Comparison of ENCODE assay signal across 1 cellular context in genomic region chr3:123859177-123859576, GRCh38.
A peak's percentile ranks its signal among the peaks of the same experiment; 100 is the strongest.
TF ChIP-seq lines count a peak whose summit lies in the region.

No MANE protein-coding gene starts in this region.

TF ChIP-seq in SK-N-SH treated with all-trans-retinoic acid at 6 μM for 48 hours, 23 proteins besides CTCF, POLR2A, EP300 and RAD21 (continued from another document):
- TF ChIP-seq TSHZ2 (CRISPR knock-in tag; IDR thresholded peaks at IDR 0.05) (peak; percentile 69), ZNF8 (CRISPR knock-in tag; IDR thresholded peaks at IDR 0.05) (no peak; the same call in 1 of the 2 replicates), CREB5 (CRISPR knock-in tag; IDR thresholded peaks at IDR 0.05; ENCODE audit: low read depth) (peak; percentile 86)
